18 cellular contexts compared by ENCODE assay signal in genomic region chr2:210795506-210795905, GRCh38.
DNase-seq lines count a peak whose midpoint lies in the region; ATAC-seq and TF ChIP-seq lines count a peak whose summit lies in the region.
"Had no signal": no experiment of that assay in that cellular context is flagged by ENCODE, and none has a peak within 500 bp of the region (broad histone marks: within the 10 kb centered on the region; RNA-seq: fewer than 3 reads in every experiment).

No MANE protein-coding gene starts in this region.

- H3K27ac ChIP-seq in neuronal stem cell (replicated peaks; ENCODE audit: low read length) (no peak overlapping the region), foreskin keratinocyte (no peak overlapping the region)
- H3K27ac ChIP-seq: BLaER1 treated with 17β-estradiol and CSF1 and Interleukin-3, amounts not matched to agents 10 nM and 100 nM had no signal

- no peaks in the 10 kb centered on the region for H3K27me3 ChIP-seq in neuronal stem cell (ENCODE audit: control insufficient read depth in 3 of 3, insufficient read depth in 3 of 3, low read depth in 1 of 3, low read length in 3 of 3)
- no peaks in the 10 kb centered on the region for H3K27me3 ChIP-seq in foreskin keratinocyte
- H3K27me3 ChIP-seq: BLaER1 treated with 17β-estradiol and CSF1 and Interleukin-3, amounts not matched to agents 10 nM and 100 nM had no signal

- H3K9ac ChIP-seq in neuronal stem cell (ENCODE audit: low read depth, low read length, poor library complexity) = no peak overlapping the region
- H3K9ac ChIP-seq: BLaER1 treated with 17β-estradiol and CSF1 and Interleukin-3, amounts not matched to agents 10 nM and 100 nM had no signal

- no peak overlapping the region for H3K4me3 ChIP-seq in neuronal stem cell (ENCODE audit: low read length in 2 of 2)
- H3K4me3 ChIP-seq: BLaER1 treated with 17β-estradiol and CSF1 and Interleukin-3, amounts not matched to agents 10 nM and 100 nM; GM12878 had no signal

- H3K14ac ChIP-seq in neuronal stem cell (ENCODE audit: low read length) = no peak overlapping the region

- H3K9me3 ChIP-seq in neuronal stem cell (replicated peaks in 1 of 2; ENCODE audit: control insufficient read depth in 2 of 2, insufficient read depth in 1 of 2, low read depth in 1 of 2, low read length in 2 of 2) = no peaks in the 10 kb centered on the region
- H3K9me3 ChIP-seq: BLaER1 treated with 17β-estradiol and CSF1 and Interleukin-3, amounts not matched to agents 10 nM and 100 nM had no signal

- no peak overlapping the region for H4K8ac ChIP-seq in neuronal stem cell (ENCODE audit: low read depth, low read length)

- no peak overlapping the region for H3K18ac ChIP-seq in neuronal stem cell (ENCODE audit: low read length)

- H2BK5ac ChIP-seq in neuronal stem cell (ENCODE audit: low read length) = no peak overlapping the region

- no peak overlapping the region for H2AK5ac ChIP-seq in neuronal stem cell (ENCODE audit: low read depth, low read length)

- H2BK120ac ChIP-seq in neuronal stem cell (ENCODE audit: low read depth, low read length) = no peak overlapping the region

- no peak overlapping the region for H2BK15ac ChIP-seq in neuronal stem cell (ENCODE audit: low read length)

- no peak for TF ChIP-seq CTCF in foreskin keratinocyte (conservative IDR thresholded peaks at IDR 0.05)

- H3K4ac ChIP-seq in neuronal stem cell (ENCODE audit: low read length) = no peak overlapping the region

- H3K23ac ChIP-seq in neuronal stem cell (ENCODE audit: low read depth, low read length, poor library complexity) = no peak overlapping the region

- no peaks in the 10 kb centered on the region for H3K79me1 ChIP-seq in neuronal stem cell (ENCODE audit: low read depth, low read length)

- H2BK12ac ChIP-seq in neuronal stem cell (ENCODE audit: low read length) = no peak overlapping the region

- H3K4me1 ChIP-seq in neuronal stem cell (ENCODE audit: control insufficient read depth in 2 of 2, insufficient read depth in 1 of 2, low read depth in 1 of 2, low read length in 2 of 2) (peaks cover 0 to 2% of the 10 kb centered on the region in 2 donors), foreskin keratinocyte (no peaks in the 10 kb centered on the region)
- H3K4me1 ChIP-seq: BLaER1 treated with 17β-estradiol and CSF1 and Interleukin-3, amounts not matched to agents 10 nM and 100 nM had no signal

- no peak overlapping the region for H3K4me2 ChIP-seq in neuronal stem cell (ENCODE audit: insufficient read depth, low read length, poor library complexity, severe bottlenecking)
- H3K4me2 ChIP-seq: BLaER1 treated with 17β-estradiol and CSF1 and Interleukin-3, amounts not matched to agents 10 nM and 100 nM had no signal

- H4K91ac ChIP-seq in neuronal stem cell (ENCODE audit: low read depth, low read length, poor library complexity) = no peak overlapping the region

- no peaks in the 10 kb centered on the region for H3K36me3 ChIP-seq in neuronal stem cell (replicated peaks in 1 of 2; ENCODE audit: control insufficient read depth in 2 of 2, insufficient read depth in 2 of 2, low read length in 2 of 2)
- H3K36me3 ChIP-seq: BLaER1 treated with 17β-estradiol and CSF1 and Interleukin-3, amounts not matched to agents 10 nM and 100 nM had no signal

- H2AFZ ChIP-seq in neuronal stem cell (ENCODE audit: low read length) = no peak overlapping the region

- no CpG with 5 or more reads among the region's 4 CpGs for WGBS in neuronal stem cell (ENCODE audit: extremely low coverage in 2 of 2, insufficient read length in 2 of 2, insufficient replicate concordance in 1 of 2), 2 donors

- no peak for ATAC-seq in left lobe of liver
- ATAC-seq in foreskin keratinocyte = no peak
- no peak for ATAC-seq in HG02981 (IDR thresholded peaks at IDR 0.05; ENCODE audit: unreplicated experiment)
- ATAC-seq: CD8-positive, alpha-beta T cell; GM12878; HepG2 had no signal

- peak; percentile 26 for DNase-seq in foreskin melanocyte
- DNase-seq in midbrain (lab: John Stamatoyannopoulos, UW) = peak; percentile 14
- DNase-seq in neuronal stem cell (ENCODE audit: low spot score) = peak; percentile 8
- no peak for DNase-seq in left lobe of liver (ENCODE audit: low spot score)
- DNase-seq in foreskin keratinocyte = no peak
- DNase-seq in AG20443 (ENCODE audit: low spot score) = no peak
- DNase-seq: ACHN; CD8-positive, alpha-beta T cell; COR-L47; DMS 273 treated with DMSO at 0.1 percent for 48 hours; DMS53; DND-41; EL; H9 had no signal

Comparison
In these comparisons a context has a peak if more than half of its experiments do, and no peak if none do; other contexts are left out.
1. DNase-seq: peak in foreskin melanocyte (single experiment), midbrain (single experiment) and neuronal stem cell (single experiment); none in left lobe of liver (single experiment), foreskin keratinocyte (0 of 2) and AG20443 (single experiment).